In the genomic region with DNA sequence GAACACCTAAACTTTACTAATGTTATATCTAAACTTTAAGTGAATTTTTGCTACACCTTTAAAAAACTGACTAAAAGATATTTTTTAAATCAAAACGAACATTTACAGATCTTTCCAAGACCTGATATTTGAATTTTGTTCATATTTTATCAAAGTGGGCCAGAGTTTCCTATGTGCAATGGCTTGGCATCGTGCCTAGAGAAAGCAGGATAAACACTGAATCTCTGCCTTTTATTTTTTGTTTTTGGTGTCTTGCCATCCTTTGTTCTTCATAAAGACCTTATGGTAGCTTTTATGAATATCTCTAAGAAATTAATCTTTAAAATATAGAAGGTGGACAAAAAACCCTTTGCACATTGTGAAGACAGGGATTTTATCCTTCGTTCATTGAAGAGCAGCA, we compare ENCODE assay signal across 19 cellular contexts.
"Had no signal": no experiment of that assay in that cellular context is flagged by ENCODE, and none has a peak within 500 bp of the region (broad histone marks: within the 10 kb centered on the region; RNA-seq: fewer than 3 reads in every experiment).

No MANE protein-coding gene starts in this region.

- H3K4me1 Mint-ChIP-seq: activated CD4-positive, alpha-beta T cell treated with anti-CD3 and anti-CD28 coated beads, Interleukin-2, amount 10 ng/mL, durations not matched to agents 7 days and 5 days; activated naive CD8-positive, alpha-beta T cell treated with anti-CD3 and anti-CD28 coated beads, Interleukin-2, amount 10 ng/mL, durations not matched to agents 7 days and 5 days; neural progenitor cell had no signal

- H3K27ac Mint-ChIP-seq: activated CD4-positive, alpha-beta T cell treated with anti-CD3 and anti-CD28 coated beads, Interleukin-2, amount 10 ng/mL, durations not matched to agents 7 days and 5 days; activated naive CD8-positive, alpha-beta T cell treated with anti-CD3 and anti-CD28 coated beads, Interleukin-2, amount 10 ng/mL, durations not matched to agents 7 days and 5 days; activated T-cell treated with anti-CD3 and anti-CD28 coated beads, Interleukin-2, amount 50 U/mL, for 72 hours; neural progenitor cell had no signal

- H3K36me3 ChIP-seq: gastroesophageal sphincter, lower lobe of right lung, neural progenitor cell, sigmoid colon, spleen, stomach, thoracic aorta, upper lobe of right lung had no signal

- H3K9me3 Mint-ChIP-seq: activated CD4-positive, alpha-beta T cell treated with anti-CD3 and anti-CD28 coated beads, Interleukin-2, amount 10 ng/mL, durations not matched to agents 7 days and 5 days; activated naive CD8-positive, alpha-beta T cell treated with anti-CD3 and anti-CD28 coated beads, Interleukin-2, amount 10 ng/mL, durations not matched to agents 7 days and 5 days; activated T-cell treated with anti-CD3 and anti-CD28 coated beads, Interleukin-2, amount 50 U/mL, for 72 hours; neural progenitor cell had no signal

- H3K9me3 ChIP-seq: gastroesophageal sphincter, lower lobe of right lung, sigmoid colon, spleen, stomach, thoracic aorta, upper lobe of right lung had no signal

- ATAC-seq: activated T-cell treated with anti-CD3 and anti-CD28 coated beads, Interleukin-2, amount 50 U/mL, for 72 hours; gastroesophageal sphincter; left colon; lower lobe of right lung; upper lobe of right lung had no signal

- FAIRE-seq: bronchial epithelial cell, islet of Langerhans, TTC549 had no signal

- H3K27me3 ChIP-seq: gastroesophageal sphincter, neural progenitor cell, sigmoid colon, spleen, stomach, upper lobe of right lung had no signal

- H3K4me1 ChIP-seq: stomach had no signal

- H3K4me3 ChIP-seq: gastroesophageal sphincter, lower lobe of right lung, neural progenitor cell, sigmoid colon, spleen, stomach, thoracic aorta, upper lobe of right lung had no signal

- H3K36me3 Mint-ChIP-seq: activated naive CD8-positive, alpha-beta T cell treated with anti-CD3 and anti-CD28 coated beads, Interleukin-2, amount 10 ng/mL, durations not matched to agents 7 days and 5 days; neural progenitor cell had no signal

- DNase-seq: activated CD4-positive, alpha-beta T cell treated with anti-CD3 and anti-CD28 coated beads, Interleukin-2, amount 10 ng/mL, durations not matched to agents 7 days and 5 days; activated CD8-positive, alpha-beta memory T cell treated with anti-CD3 and anti-CD28 coated beads, Interleukin-2, amount 50 U/mL, for 48 hours; activated gamma-delta T cell treated with Interleukin-2 at 50 U/mL for 16 hours; activated naive CD8-positive, alpha-beta T cell treated with anti-CD3 and anti-CD28 coated beads, Interleukin-2, amount 10 ng/mL, durations not matched to agents 7 days and 5 days; activated T-cell treated with anti-CD3 and anti-CD28 coated beads, Interleukin-2, amount 50 U/mL, for 72 hours; aorta; left colon; lower lobe of right lung; midbrain; sigmoid colon; spleen; stomach; upper lobe of right lung had no signal

- H3K9ac ChIP-seq: neural progenitor cell had no signal

- H3K4me3 Mint-ChIP-seq: activated CD4-positive, alpha-beta T cell treated with anti-CD3 and anti-CD28 coated beads, Interleukin-2, amount 10 ng/mL, durations not matched to agents 7 days and 5 days; activated naive CD8-positive, alpha-beta T cell treated with anti-CD3 and anti-CD28 coated beads, Interleukin-2, amount 10 ng/mL, durations not matched to agents 7 days and 5 days; activated T-cell treated with anti-CD3 and anti-CD28 coated beads, Interleukin-2, amount 50 U/mL, for 72 hours; neural progenitor cell had no signal

- H3K27ac ChIP-seq: gastroesophageal sphincter, lower lobe of right lung, neural progenitor cell, sigmoid colon, stomach, thoracic aorta, upper lobe of right lung had no signal
